ENCODE assay signal across 16 cellular contexts in genomic region chr9:36392489-36392888, GRCh38. TPM values are rescaled to one million over a fixed set of nuclear protein-coding genes. Genes with fewer than 3 reads are reported as not detected.
DNase-seq lines count a peak whose midpoint lies in the region; ATAC-seq and TF ChIP-seq lines count a peak whose summit lies in the region.
"Had no signal": no experiment of that assay in that cellular context is flagged by ENCODE, and none has a peak within 500 bp of the region (broad histone marks: within the 10 kb centered on the region; RNA-seq: fewer than 3 reads in every experiment).

No MANE protein-coding gene starts in this region.

- no peak overlapping the region for H3K4me3 Mint-ChIP-seq in natural killer cell
- no peak overlapping the region for H3K4me3 Mint-ChIP-seq in natural killer cell treated with Interleukin-12 subunit alpha and Interleukin-12 subunit beta and Interleukin-15 and Interleukin-18, amount 100 ng/mL, for 72 hours
- H3K4me3 Mint-ChIP-seq: CD4-positive, alpha-beta memory T cell had no signal

- WGBS in mesenchymal stem cell, result 100% methylated on average over 1 of the region's 1 CpG

- peaks cover 56 to 72% of the 10 kb centered on the region in 2 donors for H3K4me1 Mint-ChIP-seq in natural killer cell
- H3K4me1 Mint-ChIP-seq in natural killer cell treated with Interleukin-12 subunit alpha and Interleukin-12 subunit beta and Interleukin-15 and Interleukin-18, amount 100 ng/mL, for 72 hours (ENCODE audit: low read depth in 2 of 2), result peaks cover 40 to 54% of the 10 kb centered on the region in 2 donors

- no peaks in the 10 kb centered on the region for H3K9me3 ChIP-seq in mesenchymal stem cell (ENCODE audit: control insufficient read depth, low read length)
- H3K9me3 ChIP-seq in skeletal muscle tissue (ENCODE audit: control insufficient read depth in 3 of 3, low read length in 3 of 3), result no peaks in the 10 kb centered on the region
- H3K9me3 ChIP-seq: SJCRH30 had no signal

- ATAC-seq in natural killer cell, result no peak
- ATAC-seq in natural killer cell treated with Interleukin-12 subunit alpha and Interleukin-12 subunit beta and Interleukin-15 and Interleukin-18, amount 100 ng/mL, for 72 hours, result no peak

- DNase-seq in natural killer cell (no peak), brain microvascular endothelial cell (peak; percentile 6), mesenchymal stem cell (peak; percentile 18), NCI-H187 (lab: John Stamatoyannopoulos, UW) (no peak), T-helper 9 cell (no peak), NCI-H446 treated with DMSO at 0.1 percent for 48 hours (lab: John Stamatoyannopoulos, UW) (no peak)
- no peak for DNase-seq in natural killer cell treated with Interleukin-12 subunit alpha and Interleukin-12 subunit beta and Interleukin-15 and Interleukin-18, amount 100 ng/mL, for 72 hours (ENCODE audit: low spot score)
- DNase-seq: CD4-positive, alpha-beta memory T cell; EL; MM.1S; NCI-H2029; NCI-H2171 treated with DMSO at 0.1 percent for 48 hours; NCI-H510A treated with DMSO at 0.1 percent for 48 hours; SJCRH30 had no signal

- H3K27me3 ChIP-seq in brain microvascular endothelial cell (replicated peaks) (no peaks in the 10 kb centered on the region), mesenchymal stem cell (ENCODE audit: control insufficient read depth in 1 of 2, insufficient read depth in 1 of 2, low read length in 2 of 2) (no peaks in the 10 kb centered on the region), skeletal muscle tissue (ENCODE audit: control insufficient read depth in 3 of 3, insufficient read depth in 3 of 3, low read length in 3 of 3) (no peaks in the 10 kb centered on the region)
- H3K27me3 ChIP-seq: SJCRH30 had no signal

- intact Hi-C loops in natural killer cell (cut with micrococcal nuclease), result no loop called here

- H3K36me3 ChIP-seq in brain microvascular endothelial cell (replicated peaks) (peaks cover 4% of the 10 kb centered on the region), mesenchymal stem cell (ENCODE audit: control insufficient read depth in 1 of 2, insufficient read depth in 2 of 2, low read depth in 1 of 2, low read length in 2 of 2) (peaks cover 0 to 30% of the 10 kb centered on the region in 2 experiments), skeletal muscle tissue (ENCODE audit: control insufficient read depth in 3 of 3, insufficient read depth in 3 of 3, low read length in 3 of 3) (no peaks in the 10 kb centered on the region)

- no peak overlapping the region for H3K27ac ChIP-seq in brain microvascular endothelial cell
- no peak overlapping the region for H3K27ac ChIP-seq in mesenchymal stem cell (ENCODE audit: low read length, poor library complexity, severe bottlenecking)
- peak overlapping the region; percentile 68 for H3K27ac ChIP-seq in skeletal muscle tissue (ENCODE audit: low read depth, low read length)
- H3K27ac ChIP-seq: KMS-11, SJCRH30 had no signal

- no peak overlapping the region for H3K23ac ChIP-seq in mesenchymal stem cell (ENCODE audit: low read length in 2 of 2)

- in situ Hi-C loops in brain microvascular endothelial cell (cut with HindIII; ENCODE audit: low pct_ligation_motif_present, low sequenced_read_pairs), result no loop called here

- H3K4me2 ChIP-seq in mesenchymal stem cell (ENCODE audit: low read length, poor library complexity, severe bottlenecking), result no peak overlapping the region
- H3K4me2 ChIP-seq: KMS-11 had no signal

- H3K9me3 Mint-ChIP-seq in natural killer cell, result no peaks in the 10 kb centered on the region
- H3K9me3 Mint-ChIP-seq in natural killer cell treated with Interleukin-12 subunit alpha and Interleukin-12 subunit beta and Interleukin-15 and Interleukin-18, amount 100 ng/mL, for 72 hours, result no peaks in the 10 kb centered on the region
- H3K9me3 Mint-ChIP-seq: CD4-positive, alpha-beta memory T cell had no signal

- H2BK120ac ChIP-seq in mesenchymal stem cell (ENCODE audit: low read depth, low read length), result no peak overlapping the region

- no peak overlapping the region for H2BK15ac ChIP-seq in mesenchymal stem cell (ENCODE audit: low read depth, poor library complexity, severe bottlenecking)

- no peak overlapping the region for H4K8ac ChIP-seq in mesenchymal stem cell (ENCODE audit: low read length)

- H2BK12ac ChIP-seq in mesenchymal stem cell (ENCODE audit: low read length in 2 of 2), result no peak overlapping the region

- no peak overlapping the region for H3K4me3 ChIP-seq in brain microvascular endothelial cell (ENCODE audit: low read depth, low read length)
- no peak overlapping the region for H3K4me3 ChIP-seq in mesenchymal stem cell (ENCODE audit: insufficient read depth in 1 of 2, low read depth in 1 of 2, low read length in 2 of 2)
- no peak overlapping the region for H3K4me3 ChIP-seq in skeletal muscle tissue (ENCODE audit: low read length in 3 of 3)
- H3K4me3 ChIP-seq: SJCRH30 had no signal

- H3K4ac ChIP-seq in mesenchymal stem cell (ENCODE audit: low read depth in 1 of 2, low read length in 2 of 2), result no peak overlapping the region

- no peak overlapping the region for H3K18ac ChIP-seq in mesenchymal stem cell (ENCODE audit: low read depth in 1 of 2, low read length in 2 of 2)

- H2AK5ac ChIP-seq in mesenchymal stem cell (ENCODE audit: low read length, severe bottlenecking), result no peak overlapping the region

- no peak overlapping the region for H2AFZ ChIP-seq in mesenchymal stem cell (ENCODE audit: low read depth, low read length)

- no peak overlapping the region for H2BK5ac ChIP-seq in mesenchymal stem cell (ENCODE audit: low read depth, low read length, poor library complexity, severe bottlenecking)

- no peak overlapping the region for H3K14ac ChIP-seq in mesenchymal stem cell (ENCODE audit: low read length in 2 of 2)

- H3K36me3 Mint-ChIP-seq in natural killer cell, result no peaks in the 10 kb centered on the region
- peaks cover 9% of the 10 kb centered on the region for H3K36me3 Mint-ChIP-seq in natural killer cell treated with Interleukin-12 subunit alpha and Interleukin-12 subunit beta and Interleukin-15 and Interleukin-18, amount 100 ng/mL, for 72 hours

- H3K27ac Mint-ChIP-seq in natural killer cell, result peak overlapping the region; percentile 47 to 54
- no peak overlapping the region for H3K27ac Mint-ChIP-seq in natural killer cell treated with Interleukin-12 subunit alpha and Interleukin-12 subunit beta and Interleukin-15 and Interleukin-18, amount 100 ng/mL, for 72 hours

- peaks cover 5% of the 10 kb centered on the region for H3K79me1 ChIP-seq in mesenchymal stem cell (replicated peaks; ENCODE audit: low read length, poor library complexity, severe bottlenecking)

- TF ChIP-seq CTCF in natural killer cell (IDR thresholded peaks at IDR 0.05) (no peak), brain microvascular endothelial cell (IDR thresholded peaks at IDR 0.05; ENCODE audit: low read depth, low read length, missing control alignments) (no peak)

- H3K9ac ChIP-seq in mesenchymal stem cell (ENCODE audit: low read length), result no peak overlapping the region
- no peak overlapping the region for H3K9ac ChIP-seq in skeletal muscle tissue (ENCODE audit: low read depth in 1 of 3, low read length in 3 of 3)
- H3K9ac ChIP-seq: KMS-11 had no signal

- H3K4me1 ChIP-seq in mesenchymal stem cell (ENCODE audit: control insufficient read depth, insufficient read depth, low read depth, low read length), result peaks cover 1% of the 10 kb centered on the region
- peaks cover 16 to 20% (median 19%) of the 10 kb centered on the region in 3 donors for H3K4me1 ChIP-seq in skeletal muscle tissue (ENCODE audit: control insufficient read depth in 3 of 3, insufficient read depth in 3 of 3, low read length in 3 of 3)
- H3K4me1 ChIP-seq: SJCRH30 had no signal

- no peak overlapping the region for H4K91ac ChIP-seq in mesenchymal stem cell (ENCODE audit: low read length)

- no peaks in the 10 kb centered on the region for H3K27me3 Mint-ChIP-seq in natural killer cell (ENCODE audit: low read depth in 2 of 2)
- H3K27me3 Mint-ChIP-seq in natural killer cell treated with Interleukin-12 subunit alpha and Interleukin-12 subunit beta and Interleukin-15 and Interleukin-18, amount 100 ng/mL, for 72 hours, result no peaks in the 10 kb centered on the region
- H3K27me3 Mint-ChIP-seq: CD4-positive, alpha-beta memory T cell had no signal

RNA-seq across cellular contexts. Expression of gene RNF38, which starts 7.6 kb away (rescaled TPM):
- total RNA-seq in natural killer cell (10 to 100 TPM; 70.9 to 90.0 (median 76.5) TPM), skeletal muscle tissue (16.7 TPM)
- 10 to 100 TPM; 43.9 to 56.9 TPM for total RNA-seq in natural killer cell treated with Interleukin-12 subunit alpha and Interleukin-12 subunit beta and Interleukin-15 and Interleukin-18, amount 100 ng/mL, for 72 hours
- 15.0 TPM for polyA plus RNA-seq in mesenchymal stem cell (2013, experiment 1 of 2)
- 14.1 TPM for polyA plus RNA-seq in mesenchymal stem cell (2013, experiment 2 of 2)

Comparison
In these comparisons a context has a peak if more than half of its experiments do, and no peak if none do; other contexts are left out.
1. H3K27ac Mint-ChIP-seq: peak in natural killer cell (2 of 2); none in natural killer cell treated with Interleukin-12 subunit alpha and Interleukin-12 subunit beta and Interleukin-15 and Interleukin-18, amount 100 ng/mL, for 72 hours (0 of 2).
2. DNase-seq: peak in brain microvascular endothelial cell (single experiment) and mesenchymal stem cell (single experiment); none in natural killer cell (single experiment), natural killer cell treated with Interleukin-12 subunit alpha and Interleukin-12 subunit beta and Interleukin-15 and Interleukin-18, amount 100 ng/mL, for 72 hours (single experiment), NCI-H187 (0 of 2), T-helper 9 cell (single experiment) and NCI-H446 treated with DMSO at 0.1 percent for 48 hours (single experiment).